Comparison of ENCODE assay signal across 31 cellular contexts in the genomic region with DNA sequence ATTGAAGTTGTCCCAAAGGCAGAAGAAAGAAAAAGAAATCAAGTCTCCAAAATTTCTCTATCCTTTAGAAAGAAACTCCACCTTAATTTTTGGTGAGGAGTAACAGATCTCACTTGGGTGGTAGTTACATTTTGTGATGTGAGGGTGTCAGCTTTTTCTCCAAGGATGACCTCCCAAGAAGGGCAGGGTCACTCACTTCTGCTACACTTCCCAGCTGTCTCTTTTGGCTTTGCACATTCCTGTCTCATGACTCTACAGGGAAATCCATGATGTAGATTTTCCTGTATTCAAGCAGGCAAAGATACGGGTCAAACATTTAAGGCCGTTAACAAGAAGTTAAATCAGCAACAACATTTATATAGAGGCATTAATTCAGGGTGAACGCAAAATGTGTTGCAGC.
DNase-seq lines count a peak whose midpoint lies in the region; ATAC-seq and TF ChIP-seq lines count a peak whose summit lies in the region.
"Had no signal": no experiment of that assay in that cellular context is flagged by ENCODE, and none has a peak within 500 bp of the region (broad histone marks: within the 10 kb centered on the region; RNA-seq: fewer than 3 reads in every experiment).

No MANE protein-coding gene starts in this region.

- no peaks in the 10 kb centered on the region for H3K4me1 ChIP-seq in CD8-positive, alpha-beta T cell (ENCODE audit: insufficient read depth, low read length)
- no peaks in the 10 kb centered on the region for H3K4me1 ChIP-seq in H9 (ENCODE audit: insufficient read depth, low read length)
- H3K4me1 ChIP-seq: BLaER1, body of pancreas, prostate gland, right lobe of liver, tibial nerve had no signal

- no peaks in the 10 kb centered on the region for H3K36me3 Mint-ChIP-seq in CD8-positive, alpha-beta T cell
- no peaks in the 10 kb centered on the region for H3K36me3 Mint-ChIP-seq in H9 (ENCODE audit: insufficient read depth in 1 of 3, low read depth in 3 of 3)
- H3K36me3 Mint-ChIP-seq: mesothelial cell of epicardium; naive thymus-derived CD4-positive, alpha-beta T cell had no signal

- H3K4ac ChIP-seq in H9 (ENCODE audit: low read depth, low read length), result no peak overlapping the region

- H3K4me3 ChIP-seq in cardiac fibroblast (replicated peaks in 1 of 2; ENCODE audit: low read depth in 2 of 2, low read length in 2 of 2), result no peak overlapping the region
- no peak overlapping the region for H3K4me3 ChIP-seq in CD8-positive, alpha-beta T cell (ENCODE audit: low read depth, low read length)
- H3K4me3 ChIP-seq: BLaER1, body of pancreas, PC-9, prostate gland, right lobe of liver, tibial nerve had no signal

- no peak overlapping the region for H2BK20ac ChIP-seq in H9 (ENCODE audit: low read depth, low read length, poor library complexity, severe bottlenecking)

- no peak overlapping the region for H2BK12ac ChIP-seq in H9 (ENCODE audit: insufficient read length, low read depth, low read length)

- peak; percentile 81 for DNase-seq in LHCN-M2 (ENCODE audit: low read depth)
- peak; percentile 2 to 39 for DNase-seq in cardiac fibroblast (ENCODE audit: low read depth in 2 of 2)
- peak; percentile 7 for DNase-seq in iris pigment epithelial cell (ENCODE audit: low read depth)
- no peak for DNase-seq in CD8-positive, alpha-beta T cell
- DNase-seq in NCI-H2196 (lab: John Stamatoyannopoulos, UW; ENCODE audit: unreplicated experiment), result no peak
- DNase-seq in H9, result no peak
- DNase-seq in inferior parietal cortex (ENCODE audit: extremely low spot score), result no peak
- DNase-seq: activated CD4-positive, alpha-beta memory T cell treated with anti-CD3 and anti-CD28 coated beads, Interleukin-2, amount 10 ng/mL, durations not matched to agents 7 days and 5 days; activated CD4-positive, alpha-beta T cell treated with anti-CD3 and anti-CD28 coated beads for 1 hour; activated CD8-positive, alpha-beta memory T cell treated with anti-CD3 and anti-CD28 coated beads, Interleukin-2, amount 50 U/mL, for 4 hours; activated naive CD4-positive, alpha-beta T cell; activated naive CD8-positive, alpha-beta T cell treated with anti-CD3 and anti-CD28 coated beads, Interleukin-2, amount 50 U/mL, for 24 hours; body of pancreas; DMS53; GDM1; KBM-7; MM.1S; naive thymus-derived CD4-positive, alpha-beta T cell; NCI-H1417 treated with DMSO at 0.1 percent for 48 hours; NCI-H2081; NCI-H345; NCI-H69; nucleus accumbens; PC-9; right lobe of liver; stimulated activated CD4-positive, alpha-beta T cell treated with anti-CD3 and anti-CD28 coated beads, Interleukin-4, amount 100 ng/mL, for 1 hour had no signal

- WGBS in H9 (ENCODE audit: extremely low coverage, insufficient read length, low lambda C conversion rate), result no CpG with 5 or more reads among the region's 3 CpGs

- no peak overlapping the region for H3K18ac ChIP-seq in H9 (ENCODE audit: insufficient read length, low read depth, low read length)

- no peak overlapping the region for H3K27ac Mint-ChIP-seq in CD8-positive, alpha-beta T cell
- H3K27ac Mint-ChIP-seq in H9, result 0 out of 7 replicates have a peak overlapping the region, but pooled peaks of 1 of the 3 experiments have one; percentile 8
- H3K27ac Mint-ChIP-seq: activated CD4-positive, alpha-beta memory T cell treated with anti-CD3 and anti-CD28 coated beads, Interleukin-2, amount 10 ng/mL, durations not matched to agents 7 days and 5 days; activated naive CD8-positive, alpha-beta T cell treated with anti-CD3 and anti-CD28 coated beads, Interleukin-2, amount 50 U/mL, for 24 hours; mesothelial cell of epicardium; naive thymus-derived CD4-positive, alpha-beta T cell; T-helper 2 cell treated with Interferon-gamma antibody and Interleukin-4, amounts not matched to agents 5 μg/mL and 100 μg/mL, for 36 hours had no signal

- no peaks in the 10 kb centered on the region for H3K36me3 ChIP-seq in CD8-positive, alpha-beta T cell (ENCODE audit: insufficient read depth, low read length)
- H3K36me3 ChIP-seq: BLaER1, prostate gland, right lobe of liver, tibial nerve had no signal

- no peak for TF ChIP-seq CTCF in cardiac fibroblast (IDR thresholded peaks at IDR 0.05; ENCODE audit: low read depth, low read length)
- TF ChIP-seq CTCF in CD8-positive, alpha-beta T cell (IDR thresholded peaks at IDR 0.05), result no peak
- no peak for TF ChIP-seq CTCF in H9 (conservative IDR thresholded peaks at IDR 0.05)

- intact Hi-C loops in CD8-positive, alpha-beta T cell (cut with DNase I, micrococcal nuclease), result no loop called here

- no peak overlapping the region for H3K23ac ChIP-seq in H9 (ENCODE audit: insufficient read length, low read depth, low read length)

- no peaks in the 10 kb centered on the region for H3K4me1 Mint-ChIP-seq in CD8-positive, alpha-beta T cell (ENCODE audit: low read depth)
- H3K4me1 Mint-ChIP-seq in H9, result peaks cover 3 to 4% of the 10 kb centered on the region in 2 experiments; a peak in 2 of 4 replicates
- H3K4me1 Mint-ChIP-seq: activated CD4-positive, alpha-beta memory T cell treated with anti-CD3 and anti-CD28 coated beads, Interleukin-2, amount 10 ng/mL, durations not matched to agents 7 days and 5 days; activated naive CD8-positive, alpha-beta T cell treated with anti-CD3 and anti-CD28 coated beads, Interleukin-2, amount 50 U/mL, for 24 hours; mesothelial cell of epicardium; naive thymus-derived CD4-positive, alpha-beta T cell had no signal

- no peak overlapping the region for H2BK5ac ChIP-seq in H9 (ENCODE audit: insufficient read length, low read length)

- peaks cover 3% of the 10 kb centered on the region for H3K9me3 Mint-ChIP-seq in CD8-positive, alpha-beta T cell
- no peaks in the 10 kb centered on the region for H3K9me3 Mint-ChIP-seq in H9
- H3K9me3 Mint-ChIP-seq: mesothelial cell of epicardium had no signal

- no peaks in the 10 kb centered on the region for H3K23me2 ChIP-seq in H9 (ENCODE audit: insufficient read length, low read depth, low read length, poor library complexity, severe bottlenecking)

- no peaks in the 10 kb centered on the region for H3K79me1 ChIP-seq in H9 (ENCODE audit: insufficient read depth, low read depth, low read length, poor library complexity, severe bottlenecking)

- POLR2A ChIA-PET in CD8-positive, alpha-beta T cell (lab: Charles Lee), result no interaction called here

- CTCF ChIA-PET in CD8-positive, alpha-beta T cell (lab: Charles Lee), result no interaction called here

- H2AK5ac ChIP-seq in H9 (ENCODE audit: insufficient read length, low read length), result no peak overlapping the region

- H3K9me3 ChIP-seq in CD8-positive, alpha-beta T cell (ENCODE audit: low read length), result no peaks in the 10 kb centered on the region
- no peaks in the 10 kb centered on the region for H3K9me3 ChIP-seq in H9 (ENCODE audit: control insufficient read depth, low read depth, low read length)
- H3K9me3 ChIP-seq: BLaER1, body of pancreas, prostate gland, right lobe of liver, tibial nerve had no signal

- H3K27ac ChIP-seq in CD8-positive, alpha-beta T cell (ENCODE audit: low read depth, low read length), result no peak overlapping the region
- no peak overlapping the region for H3K27ac ChIP-seq in H9 (ENCODE audit: insufficient read length, low read depth, low read length)
- H3K27ac ChIP-seq: BLaER1, body of pancreas, PC-9, prostate gland, right lobe of liver, tibial nerve had no signal

- no peaks in the 10 kb centered on the region for H4K20me1 ChIP-seq in H9 (ENCODE audit: control insufficient read depth, insufficient read depth, insufficient read length)
- H4K20me1 ChIP-seq: BLaER1 had no signal

- no peak overlapping the region for H3T11ph ChIP-seq in H9 (ENCODE audit: low read length)

- no peak overlapping the region for H4K8ac ChIP-seq in H9 (replicated peaks; ENCODE audit: insufficient read length, low read depth, low read length)

- no peak overlapping the region for H2AFZ ChIP-seq in H9 (ENCODE audit: low read length)
- H2AFZ ChIP-seq: PC-9 had no signal

- no peak overlapping the region for H3K4me2 ChIP-seq in H9 (ENCODE audit: insufficient read depth, insufficient read length, low read length)
- H3K4me2 ChIP-seq: BLaER1, PC-9 had no signal

- ATAC-seq in CD8-positive, alpha-beta T cell, result no peak
- ATAC-seq: activated naive CD8-positive, alpha-beta T cell treated with anti-CD3 and anti-CD28 coated beads, Interleukin-2, amount 50 U/mL, for 24 hours; body of pancreas; naive thymus-derived CD4-positive, alpha-beta T cell; right lobe of liver had no signal

- no peak overlapping the region for H3K56ac ChIP-seq in H9 (ENCODE audit: insufficient read length, low read depth, low read length)

- H3K27me3 ChIP-seq in CD8-positive, alpha-beta T cell (ENCODE audit: insufficient read depth, low read length), result no peaks in the 10 kb centered on the region
- no peaks in the 10 kb centered on the region for H3K27me3 ChIP-seq in H9 (ENCODE audit: insufficient read depth, low read length)
- H3K27me3 ChIP-seq: BLaER1, body of pancreas, right lobe of liver, tibial nerve had no signal

- no peaks in the 10 kb centered on the region for H3K27me3 Mint-ChIP-seq in CD8-positive, alpha-beta T cell (ENCODE audit: low read depth)
- H3K27me3 Mint-ChIP-seq in H9 (ENCODE audit: low read depth), result no peaks in the 10 kb centered on the region; the same call in 1 of the 2 replicates
- H3K27me3 Mint-ChIP-seq: activated CD4-positive, alpha-beta memory T cell treated with anti-CD3 and anti-CD28 coated beads, Interleukin-2, amount 10 ng/mL, durations not matched to agents 7 days and 5 days; activated naive CD8-positive, alpha-beta T cell treated with anti-CD3 and anti-CD28 coated beads, Interleukin-2, amount 50 U/mL, for 24 hours; naive thymus-derived CD4-positive, alpha-beta T cell had no signal

- no peak overlapping the region for H3K4me3 Mint-ChIP-seq in CD8-positive, alpha-beta T cell
- no peak overlapping the region for H3K4me3 Mint-ChIP-seq in H9
- H3K4me3 Mint-ChIP-seq: activated CD4-positive, alpha-beta memory T cell treated with anti-CD3 and anti-CD28 coated beads, Interleukin-2, amount 10 ng/mL, durations not matched to agents 7 days and 5 days; activated naive CD8-positive, alpha-beta T cell treated with anti-CD3 and anti-CD28 coated beads, Interleukin-2, amount 50 U/mL, for 24 hours; mesothelial cell of epicardium; naive thymus-derived CD4-positive, alpha-beta T cell; T-helper 2 cell treated with Interferon-gamma antibody and Interleukin-4, amounts not matched to agents 5 μg/mL and 100 μg/mL, for 36 hours had no signal

- H3K79me2 ChIP-seq in H9 (ENCODE audit: insufficient read depth, low read length), result no peaks in the 10 kb centered on the region

- H4K91ac ChIP-seq in H9 (ENCODE audit: insufficient read length, low read depth, low read length), result no peak overlapping the region

- no peak overlapping the region for H3K9ac ChIP-seq in H9 (ENCODE audit: extremely low read depth, insufficient read length, low read length)
- H3K9ac ChIP-seq: BLaER1 had no signal

- no peak overlapping the region for H3K14ac ChIP-seq in H9 (ENCODE audit: insufficient read depth, low read length)

- H4K5ac ChIP-seq in H9 (ENCODE audit: insufficient read length, low read depth, low read length), result no peak overlapping the region

- H2BK15ac ChIP-seq in H9 (ENCODE audit: low read depth, low read length), result no peak overlapping the region

- H2BK120ac ChIP-seq in H9 (ENCODE audit: low read depth, low read length, poor library complexity, severe bottlenecking), result no peak overlapping the region

Comparison
In these comparisons a context has a peak if more than half of its experiments do, and no peak if none do; other contexts are left out.
1. DNase-seq: peak in LHCN-M2 (single experiment), cardiac fibroblast (2 of 2) and iris pigment epithelial cell (single experiment); none in CD8-positive, alpha-beta T cell (0 of 7), NCI-H2196 (single experiment), H9 (single experiment) and inferior parietal cortex (single experiment).